In the genomic region with DNA sequence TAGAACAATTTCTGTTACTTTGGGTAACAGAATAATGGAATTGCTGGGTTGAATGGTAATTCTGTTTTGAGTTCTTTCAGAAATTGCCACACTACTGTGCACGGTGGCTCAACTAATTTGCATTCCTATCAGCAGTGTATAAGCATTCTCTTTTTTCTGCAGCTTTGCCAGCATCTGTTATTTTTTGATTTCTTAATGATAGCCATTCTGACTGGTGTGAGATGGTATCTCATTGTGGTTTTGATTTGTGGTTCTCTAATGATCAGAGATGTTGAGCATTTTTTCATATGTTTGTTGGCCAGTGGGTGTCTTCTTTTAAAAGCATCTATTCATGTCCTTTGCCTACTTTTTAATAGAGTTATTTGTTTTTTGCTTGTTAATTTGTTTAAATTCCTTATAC, we compare ENCODE assay signal across 30 cellular contexts.
DNase-seq lines count a peak whose midpoint lies in the region; ATAC-seq and TF ChIP-seq lines count a peak whose summit lies in the region.
"Had no signal": no experiment of that assay in that cellular context is flagged by ENCODE, and none has a peak within 500 bp of the region (broad histone marks: within the 10 kb centered on the region; RNA-seq: fewer than 3 reads in every experiment).

No MANE protein-coding gene starts in this region.

- WGBS in right lobe of liver (ENCODE audit: insufficient coverage, low coverage, low lambda C conversion rate, missing lambda C conversion rate): 85% methylated on average over 1 of the region's 1 CpG

- H3K4me1 ChIP-seq in right lobe of liver: no peaks in the 10 kb centered on the region
- H3K4me1 ChIP-seq: A549; BE2C; BLaER1; BLaER1 treated with 17β-estradiol and CSF1 and Interleukin-3, amounts not matched to agents 10 nM and 100 nM; Caco-2 had no signal

- no peaks in the 10 kb centered on the region for H3K27me3 ChIP-seq in right lobe of liver
- H3K27me3 ChIP-seq: BE2C; BLaER1; BLaER1 treated with 17β-estradiol and CSF1 and Interleukin-3, amounts not matched to agents 10 nM and 100 nM had no signal

- no peak for TF ChIP-seq CTCF in right lobe of liver (IDR thresholded peaks at IDR 0.05)

- intact Hi-C loops in right lobe of liver (cut with DNase I): no loop called here

- H3K9me3 ChIP-seq in right lobe of liver: no peaks in the 10 kb centered on the region
- H3K9me3 ChIP-seq: BE2C, Caco-2 had no signal

- H3K36me3 ChIP-seq in right lobe of liver: no peaks in the 10 kb centered on the region
- H3K36me3 ChIP-seq: BE2C; BLaER1; BLaER1 treated with 17β-estradiol and CSF1 and Interleukin-3, amounts not matched to agents 10 nM and 100 nM had no signal

- no peak overlapping the region for H3K4me3 ChIP-seq in right lobe of liver
- H3K4me3 ChIP-seq: A549; BLaER1; BLaER1 treated with 17β-estradiol and CSF1 and Interleukin-3, amounts not matched to agents 10 nM and 100 nM had no signal

- ATAC-seq in right lobe of liver: no peak
- ATAC-seq: A549; CD8-positive, alpha-beta T cell had no signal

- DNase-seq in EH (ENCODE audit: low read depth): peak; percentile 64
- peak; percentile 5 for DNase-seq in EL
- peak; percentile 51 for DNase-seq in M059J (ENCODE audit: low read depth)
- DNase-seq in right lobe of liver: no peak
- DNase-seq in activated naive CD4-positive, alpha-beta T cell treated with anti-CD3 and anti-CD28 coated beads, Interleukin-2, amount 50 U/mL, for 16 hours: no peak
- no peak for DNase-seq in NCI-H1417 treated with DMSO at 0.1 percent for 48 hours (lab: John Stamatoyannopoulos, UW)
- DNase-seq: 8988T; ACHN; AML-193; BE2C; C1 segment of cervical spinal cord; Caco-2; Calu3; CD4-positive, alpha-beta memory T cell; CD4-positive, alpha-beta T cell; CD4-positive, CD25-positive, alpha-beta regulatory T cell; CD8-positive, alpha-beta memory T cell; CD8-positive, alpha-beta T cell; COR-L47; DMS 273 treated with DMSO at 0.1 percent for 48 hours; DMS153; DMS53; DMS79; DMS79 treated with DMSO at 0.1 percent for 48 hours; DND-41 had no signal

- H3K27ac ChIP-seq in right lobe of liver: no peak overlapping the region
- H3K27ac ChIP-seq: 22Rv1; A549; BLaER1; BLaER1 treated with 17β-estradiol and CSF1 and Interleukin-3, amounts not matched to agents 10 nM and 100 nM; C4-2B had no signal

- no peak for TF ChIP-seq POLR2A in right lobe of liver (IDR thresholded peaks at IDR 0.05)

Comparison
In these comparisons a context has a peak if more than half of its experiments do, and no peak if none do; other contexts are left out.
1. DNase-seq: peak in EH (single experiment), EL (single experiment) and M059J (single experiment); none in right lobe of liver (0 of 3), activated naive CD4-positive, alpha-beta T cell treated with anti-CD3 and anti-CD28 coated beads, Interleukin-2, amount 50 U/mL, for 16 hours (single experiment) and NCI-H1417 treated with DMSO at 0.1 percent for 48 hours (single experiment).